In genomic region chr3:196281962-196282361, GRCh38 we compare ENCODE assay signal across 22 cellular contexts. TPM values are rescaled to one million over a fixed set of nuclear protein-coding genes. Genes with fewer than 3 reads are reported as not detected.
DNase-seq lines count a peak whose midpoint lies in the region; ATAC-seq, FAIRE-seq and TF ChIP-seq lines count a peak whose summit lies in the region.
"Had no signal": no experiment of that assay in that cellular context is flagged by ENCODE, and none has a peak within 500 bp of the region (broad histone marks: within the 10 kb centered on the region; RNA-seq: fewer than 3 reads in every experiment).

No MANE protein-coding gene starts in this region.

- H3K36me3 ChIP-seq in mammary epithelial cell (ENCODE audit: insufficient read depth, low read length) (no peaks in the 10 kb centered on the region), breast epithelium (no peaks in the 10 kb centered on the region), HepG2 (replicated peaks in 1 of 2; ENCODE audit: control insufficient read depth in 1 of 2, insufficient read depth in 2 of 2, low read length in 2 of 2) (no peaks in the 10 kb centered on the region), stomach (no peaks in the 10 kb centered on the region)
- H3K36me3 ChIP-seq: esophagus muscularis mucosa, HAP-1 had no signal

- H3K4me1 ChIP-seq in mammary epithelial cell (ENCODE audit: insufficient read depth, low read length) (peaks cover 38% of the 10 kb centered on the region), breast epithelium (peaks cover 0 to 4% of the 10 kb centered on the region in 2 donors), HepG2 (ENCODE audit: insufficient read depth, low read length) (peaks cover 79% of the 10 kb centered on the region), stomach (peaks cover 30 to 96% (median 68%) of the 10 kb centered on the region in 4 donors)

- in situ Hi-C loops in mammary epithelial cell (cut with MboI; ENCODE audit: low sequenced_read_pairs in 2 of 2) = no loop called here
- in situ Hi-C loops in HepG2 (cut with HindIII; ENCODE audit: extremely low pct_ligation_motif_present, low pct_unique_long_range_greater_than_20kb) = no loop called here

- TF ChIP-seq EP300 in HepG2 (IDR thresholded peaks at IDR 0.05; ENCODE audit: low read depth in 2 of 2, low read length in 2 of 2) = no peak
- no peak for TF ChIP-seq EP300 in HepG2 (CRISPR knock-in tag; IDR thresholded peaks at IDR 0.05; ENCODE audit: borderline replicate concordance)
- TF ChIP-seq EP300 in stomach (IDR thresholded peaks at IDR 0.05) = no peak

- H3K4me2 ChIP-seq in mammary epithelial cell (ENCODE audit: insufficient read depth, low read depth, low read length) (no peak overlapping the region), HepG2 (ENCODE audit: low read depth, low read length) (no peak overlapping the region)
- H3K4me2 ChIP-seq: smooth muscle cell had no signal

- CTCF ChIA-PET in mammary epithelial cell (lab: Charles Lee; ENCODE audit: low non-redundant PET) = no interaction called here
- CTCF ChIA-PET in HepG2 (lab: Yijun Ruan, JAX; ENCODE audit: low intra/inter-chr PET ratio, low total read pairs) = no interaction called here

- no peak overlapping the region for H2AFZ ChIP-seq in mammary epithelial cell (ENCODE audit: low read depth, low read length)
- H2AFZ ChIP-seq in HepG2 (ENCODE audit: low read length) = no peak overlapping the region
- H2AFZ ChIP-seq: parathyroid adenoma had no signal

- TF ChIP-seq RAD21 in HepG2 (CRISPR knock-in tag; IDR thresholded peaks at IDR 0.05) = no peak

- H3K79me2 ChIP-seq in mammary epithelial cell (ENCODE audit: insufficient read depth, low read length) (peaks cover 83% of the 10 kb centered on the region), HepG2 (ENCODE audit: insufficient read depth, low read length) (peaks cover 68% of the 10 kb centered on the region)

- intact Hi-C loops in mammary epithelial cell (cut with micrococcal nuclease) (no loop called here), breast epithelium (cut with DNase I; ENCODE audit: low total_unique reads) (no loop called here), HepG2 (cut with micrococcal nuclease; ENCODE audit: unreplicated experiment) (no loop called here), stomach (cut with DNase I; ENCODE audit: low total_unique reads) (no loop called here)

- H3K27me3 ChIP-seq in mammary epithelial cell (ENCODE audit: insufficient read depth, low read length) = no peaks in the 10 kb centered on the region
- no peaks in the 10 kb centered on the region for H3K27me3 ChIP-seq in breast epithelium
- no peaks in the 10 kb centered on the region; a peak in 1 of 5 replicates for H3K27me3 ChIP-seq in HepG2 (ENCODE audit: control insufficient read depth in 1 of 2, insufficient read depth in 2 of 2, low read length in 2 of 2)
- H3K27me3 ChIP-seq in stomach = no peaks in the 10 kb centered on the region
- H3K27me3 ChIP-seq: esophagus muscularis mucosa had no signal

- H3K27me3 Mint-ChIP-seq in T-helper 17 cell = no peaks in the 10 kb centered on the region
- H3K27me3 Mint-ChIP-seq: central memory CD8-positive, alpha-beta T cell had no signal

- H4K20me1 ChIP-seq in mammary epithelial cell (ENCODE audit: insufficient read depth, low read length) (no peaks in the 10 kb centered on the region), HepG2 (ENCODE audit: insufficient read depth, low read length) (no peaks in the 10 kb centered on the region)

- H3K4me1 Mint-ChIP-seq in T-helper 17 cell = peaks cover 50% of the 10 kb centered on the region

- TF ChIP-seq POLR2A in breast epithelium (IDR thresholded peaks at IDR 0.05) = no peak
- TF ChIP-seq POLR2A in HepG2 (IDR thresholded peaks at IDR 0.05; ENCODE audit: insufficient read depth in 1 of 2, low read depth in 2 of 2, low read length in 2 of 2) = no peak
- no peak for TF ChIP-seq POLR2A in stomach (IDR thresholded peaks at IDR 0.05)

- dilution Hi-C loops in mammary epithelial cell (cut with HindIII; ENCODE audit: low sequenced_read_pairs) = no loop called here

- no peaks in the 10 kb centered on the region for H3K9me3 ChIP-seq in mammary epithelial cell (replicated peaks; ENCODE audit: insufficient read depth, low read length)
- H3K9me3 ChIP-seq in breast epithelium = no peaks in the 10 kb centered on the region
- no peaks in the 10 kb centered on the region for H3K9me3 ChIP-seq in T-helper 17 cell (ENCODE audit: control insufficient read depth, low read length, poor library complexity, severe bottlenecking)
- no peaks in the 10 kb centered on the region for H3K9me3 ChIP-seq in HepG2 (ENCODE audit: low read length)
- H3K9me3 ChIP-seq in stomach = no peaks in the 10 kb centered on the region
- H3K9me3 ChIP-seq: esophagus muscularis mucosa, HAP-1 had no signal

- BruUV-seq in mammary epithelial cell (replicated peaks; lab: Mats Ljungman, UMichigan) = no TSS peak
- BruUV-seq in HepG2 (replicated peaks; lab: Mats Ljungman, UMichigan) = no TSS peak

- TF ChIP-seq CTCF in mammary epithelial cell (conservative IDR thresholded peaks at IDR 0.05 in 1 of 2, IDR thresholded peaks at IDR 0.05 in 1 of 2; ENCODE audit: extremely low read depth in 1 of 2, insufficient read depth in 1 of 2, low read depth in 1 of 2, low read length in 2 of 2) = no peak
- no peak for TF ChIP-seq CTCF in breast epithelium (IDR thresholded peaks at IDR 0.05)
- no peak for TF ChIP-seq CTCF in HepG2 (CRISPR knock-in tag; IDR thresholded peaks at IDR 0.05)
- no peak for TF ChIP-seq CTCF in stomach (IDR thresholded peaks at IDR 0.05)
- TF ChIP-seq CTCF in D721Med (IDR thresholded peaks at IDR 0.05; ENCODE audit: insufficient read depth, missing control alignments) = no peak

- POLR2A ChIA-PET in HepG2 (lab: Yijun Ruan, JAX) = interaction anchor here (1.5 kb wide), 1 partner anchor 36 kb away, joined by 4 read pairs; the partner anchor contains the start of gene DYNLT2B

- no peak for ATAC-seq in T-helper 17 cell
- no peak for ATAC-seq in HepG2

- H3K36me3 Mint-ChIP-seq in T-helper 17 cell (ENCODE audit: low read depth) = peaks cover under 1% of the 10 kb centered on the region

- H3K4me3 Mint-ChIP-seq in T-helper 17 cell = no peak overlapping the region
- H3K4me3 Mint-ChIP-seq: CD14-positive monocyte; central memory CD8-positive, alpha-beta T cell had no signal

- H3K9ac ChIP-seq in mammary epithelial cell (ENCODE audit: insufficient read depth, low read length) (no peak overlapping the region), HepG2 (ENCODE audit: insufficient read depth, low read depth, low read length) (no peak overlapping the region)
- H3K9ac ChIP-seq: parathyroid adenoma had no signal

- no peak for FAIRE-seq in HepG2 (lab: Jason Lieb, UNC)
- FAIRE-seq in D721Med (lab: Jason Lieb, UNC) = no peak

- H3K27ac Mint-ChIP-seq in T-helper 17 cell = peak overlapping the region; percentile 34

- 81% methylated on average over 4 of the region's 4 CpGs for WGBS in mammary epithelial cell (ENCODE audit: low coverage, missing lambda C conversion rate)
- WGBS in HepG2 (ENCODE audit: low lambda C conversion rate) = 75% methylated on average over 4 of the region's 4 CpGs
- WGBS in stomach, 5 donors = 55 to 75% (median 61%) methylated on average over 4 of the region's 4 CpGs

- DNase-seq in mammary epithelial cell (no peak), breast epithelium (ENCODE audit: low spot score in 2 of 2) (no peak), T-helper 17 cell (no peak), HepG2 (ENCODE audit: low spot score) (no peak), stomach (no peak), glomerular visceral epithelial cell (ENCODE audit: extremely low spot score) (no peak), D721Med (ENCODE audit: insufficient read length, low spot score) (no peak)
- DNase-seq in activated CD4-positive, CD25-positive, alpha-beta regulatory T cell (lab: John Stamatoyannopoulos, UW) = no peak
- DNase-seq: ACHN; activated effector memory CD4-positive, alpha-beta T cell treated with anti-CD3 and anti-CD28 coated beads, Interleukin-2, amount 50 U/mL, for 16 hours; DMS79; NCI-H1105 treated with DMSO at 0.1 percent for 48 hours; NCI-H2107; NCI-H524; SHP77 had no signal

- H3K27ac ChIP-seq in mammary epithelial cell (ENCODE audit: insufficient read depth, low read depth, low read length) (peak overlapping the region; percentile 15), breast epithelium (no peak overlapping the region), HepG2 (ENCODE audit: extremely low read length, insufficient read depth, low read length) (peak overlapping the region; percentile 83), stomach (peak overlapping the region in 4 of 5 donors; percentile 30 to 78 (median 52))
- H3K27ac ChIP-seq: esophagus muscularis mucosa, parathyroid adenoma had no signal

- no peak overlapping the region for H3K4me3 ChIP-seq in mammary epithelial cell (replicated peaks in 1 of 3; ENCODE audit: insufficient read depth in 1 of 3, low read depth in 2 of 3, low read length in 3 of 3)
- no peak overlapping the region for H3K4me3 ChIP-seq in breast epithelium
- H3K4me3 ChIP-seq in HepG2 (replicated peaks in 1 of 3; ENCODE audit: insufficient read depth in 1 of 3, low read depth in 2 of 3, low read length in 3 of 3) = no peak overlapping the region
- H3K4me3 ChIP-seq in stomach = no peak overlapping the region
- H3K4me3 ChIP-seq: esophagus muscularis mucosa, HAP-1, smooth muscle cell had no signal

RNA-seq across cellular contexts. Expression of gene PCYT1A, which starts 5.6 kb away (rescaled TPM):
- total RNA-seq in mammary epithelial cell (100 to 1,000 TPM; 103 to 175 TPM), breast epithelium (10 to 100 TPM; 55.9 to 92.0 (median 56.4) TPM), T-helper 17 cell (10 to 100 TPM; 78.1 to 82.0 TPM), HepG2 (2016; rRNA removed; fragmentation: Illumina TruSeq; extraction: Trizol) (45.3 and 53.2 TPM in 2 replicates), stomach (100 to 1,000 TPM in 1 of 5 donors, 10 to 100 TPM in 4; 25.2 to 127 (median 58.7) TPM)
- polyA plus RNA-seq in mammary epithelial cell (71.1 TPM), HepG2 (2011; rRNA removed) (26.4 and 28.5 TPM in 2 replicates), stomach (10 to 100 TPM; 11.8 to 24.7 (median 19.4) TPM)
- polyA minus RNA-seq in mammary epithelial cell = 390 TPM
- total RNA-seq in HepG2 (2016; cell fraction: cytosol; rRNA removed; fragmentation: Illumina TruSeq; extraction: Trizol; ENCODE audit: low read depth) = 13.8 and 14.6 TPM in 2 replicates
- total RNA-seq in HepG2 (2016; cell fraction: insoluble cytoplasmic fraction; rRNA removed; fragmentation: Illumina TruSeq; extraction: Trizol) = 46.3 and 55.2 TPM in 2 replicates
- 13.3 and 14.5 TPM in 2 replicates for total RNA-seq in HepG2 (2016; cell fraction: membrane; rRNA removed; fragmentation: Illumina TruSeq; extraction: Trizol)
- 47.1 and 49.4 TPM in 2 replicates for total RNA-seq in HepG2 (2016; cell fraction: nucleus; rRNA removed; fragmentation: Illumina TruSeq; extraction: Trizol)
- 16.4 and 21.4 TPM in 2 replicates for polyA plus RNA-seq in HepG2 (2011; cell fraction: cytosol; rRNA removed)
- 62.7 and 74.7 TPM in 2 replicates for polyA plus RNA-seq in HepG2 (2011; cell fraction: nucleus; rRNA removed)
- 25.2 and 26.1 TPM in 2 replicates for polyA plus RNA-seq in HepG2 (2012)
- polyA plus RNA-seq in HepG2 (2016; cell fraction: cytosol; fragmentation: Illumina TruSeq; extraction: Trizol; ENCODE audit: low read depth) = 3.8 and 4.3 TPM in 2 replicates
- 44.0 and 44.3 TPM in 2 replicates for polyA plus RNA-seq in HepG2 (2016; cell fraction: insoluble cytoplasmic fraction; fragmentation: Illumina TruSeq; extraction: Trizol; ENCODE audit: low read depth)
- 5.2 and 5.6 TPM in 2 replicates for polyA plus RNA-seq in HepG2 (2016; cell fraction: membrane; fragmentation: Illumina TruSeq; extraction: Trizol; ENCODE audit: low read depth)
- polyA plus RNA-seq in HepG2 (2016; cell fraction: nucleus; fragmentation: Illumina TruSeq; extraction: Trizol; ENCODE audit: insufficient read depth, low read depth) = 61.7 and 67.8 TPM in 2 replicates
- polyA minus RNA-seq in HepG2 (2011; rRNA and poly(A)+ RNA removed; ENCODE audit: low replicate concordance) = 104 and 131 TPM in 2 replicates
- polyA minus RNA-seq in HepG2 (2011; cell fraction: cytosol; rRNA and poly(A)+ RNA removed) = 27.9 and 30.3 TPM in 2 replicates
- 110 and 122 TPM in 2 replicates for polyA minus RNA-seq in HepG2 (2011; cell fraction: nucleus; rRNA and poly(A)+ RNA removed)

RNA-seq across cellular contexts. Expression of gene DYNLT2B, which starts 36.1 kb away (rescaled TPM):
- total RNA-seq in mammary epithelial cell = 10 to 100 TPM; 10.3 to 17.3 TPM
- 18.4 TPM for polyA plus RNA-seq in mammary epithelial cell
- polyA minus RNA-seq in mammary epithelial cell = 7.5 TPM
- total RNA-seq in breast epithelium = 10 to 100 TPM in 2 of 3 donors, 1 to 10 TPM in 1; 8.5 to 14.9 (median 14.1) TPM
- total RNA-seq in T-helper 17 cell = 1 to 10 TPM; 4.8 to 6.8 TPM
- 7.0 and 11.2 TPM in 2 replicates for total RNA-seq in HepG2 (2016; rRNA removed; fragmentation: Illumina TruSeq; extraction: Trizol)
- total RNA-seq in HepG2 (2016; cell fraction: cytosol; rRNA removed; fragmentation: Illumina TruSeq; extraction: Trizol; ENCODE audit: low read depth) = 4.9 and 5.3 TPM in 2 replicates
- total RNA-seq in HepG2 (2016; cell fraction: insoluble cytoplasmic fraction; rRNA removed; fragmentation: Illumina TruSeq; extraction: Trizol) = 8.3 and 10.2 TPM in 2 replicates
- 5.7 and 6.2 TPM in 2 replicates for total RNA-seq in HepG2 (2016; cell fraction: membrane; rRNA removed; fragmentation: Illumina TruSeq; extraction: Trizol)
- total RNA-seq in HepG2 (2016; cell fraction: nucleus; rRNA removed; fragmentation: Illumina TruSeq; extraction: Trizol) = 3.8 and 3.9 TPM in 2 replicates
- 4.0 and 4.3 TPM in 2 replicates for polyA plus RNA-seq in HepG2 (2011; rRNA removed)
- polyA plus RNA-seq in HepG2 (2011; cell fraction: cytosol; rRNA removed) = 5.1 and 5.3 TPM in 2 replicates
- polyA plus RNA-seq in HepG2 (2011; cell fraction: nucleus; rRNA removed) = 1.4 and 1.5 TPM in 2 replicates
- polyA plus RNA-seq in HepG2 (2012) = 2.9 and 5.9 TPM in 2 replicates
- 7.3 and 11.4 TPM in 2 replicates for polyA plus RNA-seq in HepG2 (2016; cell fraction: cytosol; fragmentation: Illumina TruSeq; extraction: Trizol; ENCODE audit: low read depth)
- 12.5 and 14.4 TPM in 2 replicates for polyA plus RNA-seq in HepG2 (2016; cell fraction: insoluble cytoplasmic fraction; fragmentation: Illumina TruSeq; extraction: Trizol; ENCODE audit: low read depth)
- polyA plus RNA-seq in HepG2 (2016; cell fraction: membrane; fragmentation: Illumina TruSeq; extraction: Trizol; ENCODE audit: low read depth) = 5.9 and 8.0 TPM in 2 replicates
- 6.1 and 6.5 TPM in 2 replicates for polyA plus RNA-seq in HepG2 (2016; cell fraction: nucleus; fragmentation: Illumina TruSeq; extraction: Trizol; ENCODE audit: insufficient read depth, low read depth)
- polyA minus RNA-seq in HepG2 (2011; rRNA and poly(A)+ RNA removed; ENCODE audit: low replicate concordance) = 0.82 and 2.6 TPM in 2 replicates
- polyA minus RNA-seq in HepG2 (2011; cell fraction: cytosol; rRNA and poly(A)+ RNA removed) = not detected in 2 replicates
- 1.7 and 3.4 TPM in 2 replicates for polyA minus RNA-seq in HepG2 (2011; cell fraction: nucleus; rRNA and poly(A)+ RNA removed)
- total RNA-seq in stomach = 1 to 10 TPM in 1 of 5 donors, not detected in 4; 3.3 TPM
- polyA plus RNA-seq in stomach = 10 to 100 TPM in 2 of 3 donors, 1 to 10 TPM in 1; 9.5 to 23.0 (median 16.0) TPM

RNA-seq across cellular contexts. Expression of gene TM4SF19, which starts 56.2 kb away (rescaled TPM):
- not detected for total RNA-seq in mammary epithelial cell
- polyA plus RNA-seq in mammary epithelial cell = 2.2 TPM
- 5.2 TPM for polyA minus RNA-seq in mammary epithelial cell
- total RNA-seq in breast epithelium = 1 to 10 TPM in 2 of 3 donors, not detected in 1; 1.4 to 2.8 TPM
- total RNA-seq in T-helper 17 cell = not detected
- not detected in 2 replicates for total RNA-seq in HepG2 (2016; rRNA removed; fragmentation: Illumina TruSeq; extraction: Trizol)
- total RNA-seq in HepG2 (2016; cell fraction: cytosol; rRNA removed; fragmentation: Illumina TruSeq; extraction: Trizol; ENCODE audit: low read depth) = not detected in 2 replicates
- not detected in 2 replicates for total RNA-seq in HepG2 (2016; cell fraction: insoluble cytoplasmic fraction; rRNA removed; fragmentation: Illumina TruSeq; extraction: Trizol)
- not detected in 2 replicates for total RNA-seq in HepG2 (2016; cell fraction: membrane; rRNA removed; fragmentation: Illumina TruSeq; extraction: Trizol)
- not detected in 2 replicates for total RNA-seq in HepG2 (2016; cell fraction: nucleus; rRNA removed; fragmentation: Illumina TruSeq; extraction: Trizol)
- 0.05 and 0.36 TPM in 2 replicates for polyA plus RNA-seq in HepG2 (2011; rRNA removed)
- polyA plus RNA-seq in HepG2 (2011; cell fraction: cytosol; rRNA removed) = 0.08 and 0.17 TPM in 2 replicates
- polyA plus RNA-seq in HepG2 (2011; cell fraction: nucleus; rRNA removed) = 0.47 and 0.83 TPM in 2 replicates
- polyA plus RNA-seq in HepG2 (2012) = not detected in 2 replicates
- polyA plus RNA-seq in HepG2 (2016; cell fraction: cytosol; fragmentation: Illumina TruSeq; extraction: Trizol; ENCODE audit: low read depth) = not detected in 2 replicates
- polyA plus RNA-seq in HepG2 (2016; cell fraction: insoluble cytoplasmic fraction; fragmentation: Illumina TruSeq; extraction: Trizol; ENCODE audit: low read depth) = not detected in 2 replicates
- polyA plus RNA-seq in HepG2 (2016; cell fraction: membrane; fragmentation: Illumina TruSeq; extraction: Trizol; ENCODE audit: low read depth) = not detected in 2 replicates
- polyA plus RNA-seq in HepG2 (2016; cell fraction: nucleus; fragmentation: Illumina TruSeq; extraction: Trizol; ENCODE audit: insufficient read depth, low read depth) = not detected in 2 replicates
- polyA minus RNA-seq in HepG2 (2011; rRNA and poly(A)+ RNA removed; ENCODE audit: low replicate concordance) = 0.66 and 5.5 TPM in 2 replicates
- polyA minus RNA-seq in HepG2 (2011; cell fraction: cytosol; rRNA and poly(A)+ RNA removed) = not detected in 2 replicates
- 0.62 TPM in 1 of 2 replicates, not detected in the other for polyA minus RNA-seq in HepG2 (2011; cell fraction: nucleus; rRNA and poly(A)+ RNA removed)
- not detected for total RNA-seq in stomach
- polyA plus RNA-seq in stomach = under 1 TPM in 1 of 3 donors, not detected in 2; 0.55 TPM
- total RNA-seq: esophagus muscularis mucosa; T-helper 2 cell treated with Interferon-gamma antibody and Interleukin-4, amounts not matched to agents 100 ng/mL and 5 ng/mL, for 36 hours had no signal
- polyA plus RNA-seq: smooth muscle cell had no signal

Comparison
In these comparisons a context has a peak if more than half of its experiments do, and no peak if none do; other contexts are left out.
1. H3K27ac ChIP-seq: peak in mammary epithelial cell (single experiment), HepG2 (single experiment) and stomach (4 of 5); none in breast epithelium (0 of 2).